8 cellular contexts compared by ENCODE assay signal in the genomic region with DNA sequence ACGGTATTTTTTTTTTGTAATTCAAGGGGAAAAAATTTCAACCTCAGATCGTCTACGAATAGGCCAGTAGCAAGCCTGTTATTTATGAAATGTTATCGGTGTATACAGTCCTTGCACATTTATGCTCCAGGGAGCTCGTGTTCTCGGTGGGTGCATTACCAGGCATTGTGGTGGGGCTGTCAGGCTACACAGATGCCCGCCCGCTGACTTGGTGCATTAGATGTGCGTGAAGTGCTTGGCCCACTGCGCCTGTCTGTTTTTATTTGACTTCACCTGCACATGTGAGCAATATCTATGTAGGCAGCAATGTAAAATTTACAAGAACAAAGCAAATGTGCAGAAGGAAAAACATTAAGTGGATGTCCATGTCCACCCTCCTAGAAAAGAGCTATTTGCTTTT. TPM values are rescaled to one million over a fixed set of nuclear protein-coding genes. Genes with fewer than 3 reads are reported as not detected.
A peak's percentile ranks its signal among the peaks of the same experiment; 100 is the strongest.
DNase-seq lines count a peak whose midpoint lies in the region; ATAC-seq and TF ChIP-seq lines count a peak whose summit lies in the region.

No MANE protein-coding gene starts in this region.

- CTCF ChIA-PET in WTC11 (lab: Charles Lee), result no interaction called here

- no peak overlapping the region for H3K23ac ChIP-seq in trophoblast cell (ENCODE audit: low read length)

- H3K36me3 Mint-ChIP-seq in GM23338 (ENCODE audit: low read depth), result peaks cover 2% of the 10 kb centered on the region; the same call in 1 of the 3 replicates
- H3K36me3 Mint-ChIP-seq in WTC11, result no peaks in the 10 kb centered on the region

- no peak overlapping the region; the same call in 2 of the 3 replicates for H3K4me3 Mint-ChIP-seq in GM23338
- peak overlapping the region; percentile 73 for H3K4me3 Mint-ChIP-seq in WTC11

- H3K27me3 Mint-ChIP-seq in GM23338 (ENCODE audit: insufficient read depth, low read depth, poor library complexity), result peaks cover 21% of the 10 kb centered on the region
- peaks cover 20% of the 10 kb centered on the region for H3K27me3 Mint-ChIP-seq in WTC11 (ENCODE audit: low read depth)

- no peak overlapping the region for H4K8ac ChIP-seq in trophoblast cell (ENCODE audit: low read depth, low read length)

- H3K14ac ChIP-seq in trophoblast cell (ENCODE audit: low read length), result no peak overlapping the region

- ATAC-seq in GM23338 (no peak), WTC11 (no peak), GM21367 (IDR thresholded peaks at IDR 0.05; ENCODE audit: unreplicated experiment) (no peak), left lobe of liver (no peak)

- peak overlapping the region; percentile 78; the same call in 1 of the 2 replicates for H3K4me2 ChIP-seq in GM23338
- H3K4me2 ChIP-seq in skeletal muscle satellite cell (ENCODE audit: low read length), result peak overlapping the region; percentile 92
- no peak overlapping the region for H3K4me2 ChIP-seq in trophoblast cell (ENCODE audit: low read length)

- 0 out of 2 replicates have a peak overlapping the region, but pooled peaks have one; percentile 36 for H3K4me3 ChIP-seq in GM23338
- H3K4me3 ChIP-seq in fibroblast of the aortic adventitia (ENCODE audit: low read depth, low read length), result peak overlapping the region; percentile 90
- H3K4me3 ChIP-seq in skeletal muscle satellite cell (ENCODE audit: low read length), result no peak overlapping the region
- no peak overlapping the region for H3K4me3 ChIP-seq in trophoblast cell (ENCODE audit: low read depth, low read length)

- H2AK5ac ChIP-seq in trophoblast cell (ENCODE audit: low read length), result no peak overlapping the region

- H3K4ac ChIP-seq in trophoblast cell (ENCODE audit: low read depth, low read length), result no peak overlapping the region

- no peak overlapping the region for H2BK120ac ChIP-seq in trophoblast cell (ENCODE audit: insufficient read depth, low read length, poor library complexity)

- no peak overlapping the region for H2BK5ac ChIP-seq in trophoblast cell (ENCODE audit: low read depth, low read length, poor library complexity)

- H2BK12ac ChIP-seq in trophoblast cell (ENCODE audit: low read length), result no peak overlapping the region

- no peak overlapping the region for H3K27ac Mint-ChIP-seq in GM23338
- no peak overlapping the region for H3K27ac Mint-ChIP-seq in WTC11

- no peak for TF ChIP-seq CTCF in GM23338 (conservative IDR thresholded peaks at IDR 0.05; ENCODE audit: low read depth in 2 of 2)
- TF ChIP-seq CTCF in WTC11 (IDR thresholded peaks at IDR 0.05), result no peak
- no peak for TF ChIP-seq CTCF in fibroblast of the aortic adventitia (IDR thresholded peaks at IDR 0.05; ENCODE audit: insufficient read depth, low read length)
- no peak for TF ChIP-seq CTCF in GM20000 (IDR thresholded peaks at IDR 0.05; ENCODE audit: extremely low read depth, missing control alignments)

- peaks cover 14% of the 10 kb centered on the region for H3K79me1 ChIP-seq in trophoblast cell (ENCODE audit: low read length)

- DNase-seq in GM23338 (ENCODE audit: low spot score) (no peak), WTC11 (ENCODE audit: low spot score) (no peak), fibroblast of the aortic adventitia (ENCODE audit: low read depth) (no peak), trophoblast cell (no peak), GM20000 (ENCODE audit: low spot score) (no peak), left lobe of liver (ENCODE audit: low spot score) (no peak)

- peaks cover 59% of the 10 kb centered on the region for H4K20me1 ChIP-seq in GM23338 (replicated peaks; ENCODE audit: insufficient read depth)

- POLR2A ChIA-PET in WTC11 (lab: Charles Lee), result interaction anchor here (0.5 to 0.6 kb wide), 2 partner anchors 45 to 79 kb away, joined by 3 to 4 read pairs; no protein-coding TSS in a partner anchor

- H3K9me3 Mint-ChIP-seq in GM23338 (peaks cover 8% of the 10 kb centered on the region; the same call in 2 of the 3 replicates), WTC11 (peaks cover 3% of the 10 kb centered on the region)

- no peak overlapping the region for H3K18ac ChIP-seq in trophoblast cell (ENCODE audit: low read length)

- H3K9me3 ChIP-seq in skeletal muscle satellite cell (replicated peaks; ENCODE audit: low read length) (no peaks in the 10 kb centered on the region), trophoblast cell (ENCODE audit: insufficient read depth, low read depth, low read length) (no peaks in the 10 kb centered on the region)

- WGBS in trophoblast cell (ENCODE audit: extremely low coverage, insufficient coverage, insufficient read length), result no CpG with 5 or more reads among the region's 10 CpGs

- H3K36me3 ChIP-seq in GM23338 (ENCODE audit: insufficient read depth) (no peaks in the 10 kb centered on the region), skeletal muscle satellite cell (ENCODE audit: insufficient read depth, low read length) (peaks cover 2% of the 10 kb centered on the region), trophoblast cell (ENCODE audit: control insufficient read depth in 1 of 2, insufficient read depth in 2 of 2, low read length in 2 of 2) (peaks cover 2% of the 10 kb centered on the region in 2 experiments)

- H3F3A ChIP-seq in GM23338 (replicated peaks; ENCODE audit: low read depth), result no peaks in the 10 kb centered on the region

- peak overlapping the region; percentile 97 for H3K9ac ChIP-seq in skeletal muscle satellite cell (ENCODE audit: low read depth, low read length)
- no peak overlapping the region for H3K9ac ChIP-seq in trophoblast cell (ENCODE audit: low read length)

- peaks cover 7% of the 10 kb centered on the region; the same call in 1 of the 2 replicates for H3K4me1 ChIP-seq in GM23338 (ENCODE audit: insufficient read depth)
- peaks cover 24% of the 10 kb centered on the region for H3K4me1 ChIP-seq in skeletal muscle satellite cell (ENCODE audit: control insufficient read depth, insufficient read depth, low read length)
- peaks cover 13% of the 10 kb centered on the region in 2 experiments for H3K4me1 ChIP-seq in trophoblast cell (ENCODE audit: control insufficient read depth in 1 of 2, insufficient read depth in 2 of 2, low read length in 2 of 2)

- H4K12ac ChIP-seq in trophoblast cell (ENCODE audit: low read depth, low read length), result no peak overlapping the region

- peaks cover 19% of the 10 kb centered on the region for H3K4me1 Mint-ChIP-seq in GM23338
- H3K4me1 Mint-ChIP-seq in WTC11, result peaks cover 18% of the 10 kb centered on the region

- H3K27me3 ChIP-seq in GM23338 (ENCODE audit: insufficient read depth), result peaks cover 20% of the 10 kb centered on the region
- H3K27me3 ChIP-seq in skeletal muscle satellite cell (ENCODE audit: control insufficient read depth, insufficient read depth, low read length), result no peaks in the 10 kb centered on the region
- no peaks in the 10 kb centered on the region for H3K27me3 ChIP-seq in trophoblast cell (ENCODE audit: insufficient read depth, low read length)

- no peak overlapping the region for H4K91ac ChIP-seq in trophoblast cell (ENCODE audit: low read depth, low read length)

- H3K79me2 ChIP-seq in GM23338 (replicated peaks; ENCODE audit: insufficient read depth) (peaks cover 52% of the 10 kb centered on the region), trophoblast cell (ENCODE audit: control insufficient read depth, insufficient read depth, low read length, poor library complexity) (peaks cover 15% of the 10 kb centered on the region)

- H2AFZ ChIP-seq in GM23338 (no peak overlapping the region), trophoblast cell (ENCODE audit: insufficient read depth, low read length, poor library complexity) (no peak overlapping the region)

- H3K9me2 ChIP-seq in GM23338 (ENCODE audit: insufficient read depth), result 0 out of 2 replicates have a peak, but pooled peaks cover 2% of the 10 kb centered on the region

- H3K27ac ChIP-seq in GM23338 (ENCODE audit: low read depth) (no peak overlapping the region), trophoblast cell (ENCODE audit: low read depth, low read length) (no peak overlapping the region)

TF ChIP-seq in GM23338, 12 proteins besides CTCF, POLR2A, EP300 and RAD21 (continues in another document):
- TF ChIP-seq EZH2 (IDR thresholded peaks at IDR 0.05; ENCODE audit: low read depth, unreplicated experiment), result no peak
- no peak for TF ChIP-seq JUNB (IDR thresholded peaks at IDR 0.05; ENCODE audit: unreplicated experiment)

TF ChIP-seq in WTC11, 78 proteins besides CTCF, POLR2A, EP300 and RAD21 (continues in another document):
- TF ChIP-seq FOXP1 (CRISPR knock-in tag; IDR thresholded peaks at IDR 0.05; ENCODE audit: borderline replicate concordance), result no peak
- no peak for TF ChIP-seq TP53 (CRISPR knock-in tag; IDR thresholded peaks at IDR 0.05)
- no peak for TF ChIP-seq GRHL2 (CRISPR knock-in tag; IDR thresholded peaks at IDR 0.05; ENCODE audit: insufficient replicate concordance, severe bottlenecking)
- no peak for TF ChIP-seq PREB (CRISPR knock-in tag; IDR thresholded peaks at IDR 0.05; ENCODE audit: borderline replicate concordance)
- TF ChIP-seq ZBTB21 (CRISPR knock-in tag; IDR thresholded peaks at IDR 0.05; ENCODE audit: borderline replicate concordance), result no peak
- TF ChIP-seq SOX15 (CRISPR knock-in tag; IDR thresholded peaks at IDR 0.05), result no peak
- no peak for TF ChIP-seq TCF7 (CRISPR knock-in tag; IDR thresholded peaks at IDR 0.05; ENCODE audit: low read depth)
- TF ChIP-seq GABPB1 (CRISPR knock-in tag; IDR thresholded peaks at IDR 0.05), result no peak
- TF ChIP-seq EMX1 (CRISPR knock-in tag; IDR thresholded peaks at IDR 0.05), result no peak

RNA-seq across cellular contexts. Expression of gene FOXK1, which starts 2.7 kb away (rescaled TPM):
- 12.7 and 13.9 TPM in 2 replicates for total RNA-seq in GM23338 (2014; rRNA removed; shearing (Covaris generic))
- 2.0 and 2.3 TPM in 2 replicates for polyA plus RNA-seq in GM23338 (2016; fragmentation: Nextera tagmentation; extraction: Ambion mirVana)
- total RNA-seq in WTC11 (2021) (17.1 to 21.9 TPM (median 17.2 TPM) in 3 replicates), fibroblast of the aortic adventitia (ENCODE audit: low replicate concordance) (27.8 and 29.1 TPM in 2 replicates), left lobe of liver (8.4 TPM)
- 25.6 and 34.2 TPM in 2 replicates for total RNA-seq in skeletal muscle satellite cell (2012; rRNA removed)
- polyA plus RNA-seq in trophoblast cell (2013), result 6.5 and 6.6 TPM in 2 replicates

Comparison
In these comparisons a context has a peak if more than half of its experiments do, and no peak if none do; other contexts are left out.
1. H3K4me3 ChIP-seq: peak in GM23338 (single experiment) and fibroblast of the aortic adventitia (single experiment); none in skeletal muscle satellite cell (single experiment) and trophoblast cell (single experiment).